ENCODE assay signal across 8 cellular contexts in genomic region chr12:117885211-117885610, GRCh38.
"Had no signal": no experiment of that assay in that cellular context is flagged by ENCODE, and none has a peak within 500 bp of the region (broad histone marks: within the 10 kb centered on the region; RNA-seq: fewer than 3 reads in every experiment).

No MANE protein-coding gene starts in this region.

- DNase-seq: GM23248, GOT3, H7, HFFc6, IMR-90, KBM-7 had no signal

- H3K4me1 ChIP-seq: HAP-1 had no signal

- H3K9me3 Mint-ChIP-seq: HFFc6 had no signal

- H3K4me3 Mint-ChIP-seq: HFFc6 had no signal

- H3K27ac ChIP-seq: GM23248 had no signal

- ATAC-seq: HCT116 had no signal

- H3K9ac ChIP-seq: GM23248 had no signal

- H3K27ac Mint-ChIP-seq: HFFc6 had no signal

- H3K4me3 ChIP-seq: GM23248, HAP-1 had no signal

- H3K9me3 ChIP-seq: HAP-1 had no signal

- H3K36me3 ChIP-seq: HAP-1 had no signal
